1 cellular context compared by ENCODE assay signal in the genomic region with DNA sequence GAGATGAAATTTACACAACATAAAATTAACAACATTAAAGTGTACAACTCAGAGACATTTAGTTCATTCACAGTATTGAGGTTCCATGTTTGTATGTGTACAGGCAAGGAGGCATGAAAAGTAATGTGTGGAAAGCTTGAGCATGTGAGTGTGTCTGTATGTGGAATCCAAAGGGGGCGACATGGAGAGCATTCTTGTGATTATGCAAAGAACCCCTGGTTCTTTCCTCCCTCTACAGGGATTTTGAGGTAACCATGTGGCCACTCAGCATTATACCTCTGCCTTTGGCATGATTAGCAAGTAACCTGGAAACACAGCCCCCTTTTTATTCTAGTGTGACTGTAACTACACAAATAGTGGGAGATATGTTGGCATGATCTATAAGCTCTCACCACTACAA.
TF ChIP-seq lines count a peak whose summit lies in the region.

No MANE protein-coding gene starts in this region.

TF ChIP-seq in SK-N-SH, 30 proteins besides CTCF, POLR2A, EP300 and RAD21 (continued from another document):
- TF ChIP-seq, protein P1, sequence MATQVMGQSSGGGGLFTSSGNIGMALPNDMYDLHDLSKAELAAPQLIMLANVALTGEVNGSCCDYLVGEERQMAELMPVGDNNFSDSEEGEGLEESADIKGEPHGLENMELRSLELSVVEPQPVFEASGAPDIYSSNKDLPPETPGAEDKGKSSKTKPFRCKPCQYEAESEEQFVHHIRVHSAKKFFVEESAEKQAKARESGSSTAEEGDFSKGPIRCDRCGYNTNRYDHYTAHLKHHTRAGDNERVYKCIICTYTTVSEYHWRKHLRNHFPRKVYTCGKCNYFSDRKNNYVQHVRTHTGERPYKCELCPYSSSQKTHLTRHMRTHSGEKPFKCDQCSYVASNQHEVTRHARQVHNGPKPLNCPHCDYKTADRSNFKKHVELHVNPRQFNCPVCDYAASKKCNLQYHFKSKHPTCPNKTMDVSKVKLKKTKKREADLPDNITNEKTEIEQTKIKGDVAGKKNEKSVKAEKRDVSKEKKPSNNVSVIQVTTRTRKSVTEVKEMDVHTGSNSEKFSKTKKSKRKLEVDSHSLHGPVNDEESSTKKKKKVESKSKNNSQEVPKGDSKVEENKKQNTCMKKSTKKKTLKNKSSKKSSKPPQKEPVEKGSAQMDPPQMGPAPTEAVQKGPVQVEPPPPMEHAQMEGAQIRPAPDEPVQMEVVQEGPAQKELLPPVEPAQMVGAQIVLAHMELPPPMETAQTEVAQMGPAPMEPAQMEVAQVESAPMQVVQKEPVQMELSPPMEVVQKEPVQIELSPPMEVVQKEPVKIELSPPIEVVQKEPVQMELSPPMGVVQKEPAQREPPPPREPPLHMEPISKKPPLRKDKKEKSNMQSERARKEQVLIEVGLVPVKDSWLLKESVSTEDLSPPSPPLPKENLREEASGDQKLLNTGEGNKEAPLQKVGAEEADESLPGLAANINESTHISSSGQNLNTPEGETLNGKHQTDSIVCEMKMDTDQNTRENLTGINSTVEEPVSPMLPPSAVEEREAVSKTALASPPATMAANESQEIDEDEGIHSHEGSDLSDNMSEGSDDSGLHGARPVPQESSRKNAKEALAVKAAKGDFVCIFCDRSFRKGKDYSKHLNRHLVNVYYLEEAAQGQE (IDR thresholded peaks at IDR 0.05; ENCODE audit: low read depth, low read length), result no peak
- TF ChIP-seq YY1 (IDR thresholded peaks at IDR 0.05; ENCODE audit: low read depth) (no peak), FOSL2 (IDR thresholded peaks at IDR 0.05; ENCODE audit: borderline replicate concordance, low read depth) (no peak), TEAD4 (IDR thresholded peaks at IDR 0.05; ENCODE audit: borderline replicate concordance, insufficient read depth) (no peak), RFX5 (IDR thresholded peaks at IDR 0.05; ENCODE audit: low read length) (no peak), NFIC (IDR thresholded peaks at IDR 0.05; ENCODE audit: borderline replicate concordance) (no peak), GABPA (IDR thresholded peaks at IDR 0.05; ENCODE audit: low read depth) (no peak), RXRA (IDR thresholded peaks at IDR 0.05; ENCODE audit: borderline replicate concordance, low read depth) (no peak), FOXM1 (IDR thresholded peaks at IDR 0.05; ENCODE audit: low read depth) (no peak), CHD2 (IDR thresholded peaks at IDR 0.05; ENCODE audit: low read length, partially characterized antibody) (no peak), MXI1 (IDR thresholded peaks at IDR 0.05; ENCODE audit: low read depth, low read length) (no peak)
- TF ChIP-seq, protein P2, sequence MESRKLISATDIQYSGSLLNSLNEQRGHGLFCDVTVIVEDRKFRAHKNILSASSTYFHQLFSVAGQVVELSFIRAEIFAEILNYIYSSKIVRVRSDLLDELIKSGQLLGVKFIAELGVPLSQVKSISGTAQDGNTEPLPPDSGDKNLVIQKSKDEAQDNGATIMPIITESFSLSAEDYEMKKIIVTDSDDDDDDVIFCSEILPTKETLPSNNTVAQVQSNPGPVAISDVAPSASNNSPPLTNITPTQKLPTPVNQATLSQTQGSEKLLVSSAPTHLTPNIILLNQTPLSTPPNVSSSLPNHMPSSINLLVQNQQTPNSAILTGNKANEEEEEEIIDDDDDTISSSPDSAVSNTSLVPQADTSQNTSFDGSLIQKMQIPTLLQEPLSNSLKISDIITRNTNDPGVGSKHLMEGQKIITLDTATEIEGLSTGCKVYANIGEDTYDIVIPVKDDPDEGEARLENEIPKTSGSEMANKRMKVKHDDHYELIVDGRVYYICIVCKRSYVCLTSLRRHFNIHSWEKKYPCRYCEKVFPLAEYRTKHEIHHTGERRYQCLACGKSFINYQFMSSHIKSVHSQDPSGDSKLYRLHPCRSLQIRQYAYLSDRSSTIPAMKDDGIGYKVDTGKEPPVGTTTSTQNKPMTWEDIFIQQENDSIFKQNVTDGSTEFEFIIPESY (IDR thresholded peaks at IDR 0.05; ENCODE audit: borderline replicate concordance, low read depth), result no peak
- TF ChIP-seq, protein P3, sequence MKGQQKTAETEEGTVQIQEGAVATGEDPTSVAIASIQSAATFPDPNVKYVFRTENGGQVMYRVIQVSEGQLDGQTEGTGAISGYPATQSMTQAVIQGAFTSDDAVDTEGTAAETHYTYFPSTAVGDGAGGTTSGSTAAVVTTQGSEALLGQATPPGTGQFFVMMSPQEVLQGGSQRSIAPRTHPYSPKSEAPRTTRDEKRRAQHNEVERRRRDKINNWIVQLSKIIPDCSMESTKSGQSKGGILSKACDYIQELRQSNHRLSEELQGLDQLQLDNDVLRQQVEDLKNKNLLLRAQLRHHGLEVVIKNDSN (IDR thresholded peaks at IDR 0.05; ENCODE audit: borderline replicate concordance, low read depth), result no peak
